ENCODE assay signal across 13 cellular contexts in genomic region chr17:35896011-35896587, GRCh38. TPM values are rescaled to one million over a fixed set of nuclear protein-coding genes. Genes with fewer than 3 reads are reported as not detected.
DNase-seq lines count a peak whose midpoint lies in the region; ATAC-seq, FAIRE-seq and TF ChIP-seq lines count a peak whose summit lies in the region.
"Had no signal": no experiment of that assay in that cellular context is flagged by ENCODE, and none has a peak within 500 bp of the region (broad histone marks: within the 10 kb centered on the region; RNA-seq: fewer than 3 reads in every experiment).

No MANE protein-coding gene starts in this region.

- no peaks in the 10 kb centered on the region for H3K36me3 Mint-ChIP-seq in activated naive CD4-positive, alpha-beta T cell treated with anti-CD3 and anti-CD28 coated beads, Interleukin-2, amount 10 ng/mL, durations not matched to agents 7 days and 5 days
- no peaks in the 10 kb centered on the region for H3K36me3 Mint-ChIP-seq in activated naive CD4-positive, alpha-beta T cell treated with anti-CD3 and anti-CD28 coated beads for 36 hours (ENCODE audit: low read depth)
- H3K36me3 Mint-ChIP-seq in activated naive CD8-positive, alpha-beta T cell: no peaks in the 10 kb centered on the region
- peaks cover 0 to 2% of the 10 kb centered on the region in 2 donors for H3K36me3 Mint-ChIP-seq in stimulated activated naive B cell treated with anti-CD40 and anti-IgM and Interleukin-4, amounts not matched to agents 10 μg/mL and 1 μg/mL and 100 μg/mL, for 72 hours

- no peak for TF ChIP-seq POLR2A in GM12892 (IDR thresholded peaks at IDR 0.05; ENCODE audit: low read depth, low read length)

- peaks cover 65% of the 10 kb centered on the region for H3K4me1 Mint-ChIP-seq in activated naive CD4-positive, alpha-beta T cell treated with anti-CD3 and anti-CD28 coated beads, Interleukin-2, amount 10 ng/mL, durations not matched to agents 7 days and 5 days
- H3K4me1 Mint-ChIP-seq in activated naive CD4-positive, alpha-beta T cell treated with anti-CD3 and anti-CD28 coated beads for 36 hours (ENCODE audit: low read depth): peaks cover 24% of the 10 kb centered on the region
- peaks cover 67% of the 10 kb centered on the region for H3K4me1 Mint-ChIP-seq in activated naive CD8-positive, alpha-beta T cell (ENCODE audit: low read depth)
- H3K4me1 Mint-ChIP-seq in stimulated activated naive B cell treated with anti-CD40 and anti-IgM and Interleukin-4, amounts not matched to agents 10 μg/mL and 1 μg/mL and 100 μg/mL, for 72 hours: peaks cover 6 to 13% of the 10 kb centered on the region in 2 donors

- no peaks in the 10 kb centered on the region for H3K36me3 ChIP-seq in H7 (replicated peaks; ENCODE audit: control insufficient read depth, insufficient read depth, low read length)

- CTCF ChIA-PET in activated naive CD4-positive, alpha-beta T cell treated with anti-CD3 and anti-CD28 coated beads, Interleukin-2, amount 10 ng/mL, durations not matched to agents 7 days and 5 days (lab: Charles Lee): interaction anchor here (2.1 kb wide), 1 partner anchor 25 kb away, joined by 5 read pairs; no protein-coding TSS in a partner anchor
- CTCF ChIA-PET in activated naive CD4-positive, alpha-beta T cell treated with anti-CD3 and anti-CD28 coated beads for 36 hours (lab: Charles Lee): no interaction called here

- ATAC-seq in stimulated activated naive B cell treated with anti-CD40 and anti-IgM and Interleukin-4, amounts not matched to agents 10 μg/mL and 1 μg/mL and 100 μg/mL, for 72 hours (replicated peaks): peak; percentile 81
- ATAC-seq: HCT116 had no signal

- intact Hi-C loops in activated naive CD4-positive, alpha-beta T cell treated with anti-CD3 and anti-CD28 coated beads for 36 hours (cut with micrococcal nuclease): no loop called here

- no peaks in the 10 kb centered on the region for H3K27me3 ChIP-seq in H7 (ENCODE audit: control insufficient read depth, insufficient read depth, low read length)

- H3K9me3 Mint-ChIP-seq in activated naive CD4-positive, alpha-beta T cell treated with anti-CD3 and anti-CD28 coated beads, Interleukin-2, amount 10 ng/mL, durations not matched to agents 7 days and 5 days: no peaks in the 10 kb centered on the region
- H3K9me3 Mint-ChIP-seq in activated naive CD4-positive, alpha-beta T cell treated with anti-CD3 and anti-CD28 coated beads for 36 hours: no peaks in the 10 kb centered on the region
- H3K9me3 Mint-ChIP-seq in activated naive CD8-positive, alpha-beta T cell (ENCODE audit: low read depth): no peaks in the 10 kb centered on the region
- no peaks in the 10 kb centered on the region for H3K9me3 Mint-ChIP-seq in stimulated activated naive B cell treated with anti-CD40 and anti-IgM and Interleukin-4, amounts not matched to agents 10 μg/mL and 1 μg/mL and 100 μg/mL, for 72 hours
- H3K9me3 Mint-ChIP-seq: nephron had no signal

- peak; percentile 23 for DNase-seq in activated naive CD4-positive, alpha-beta T cell treated with anti-CD3 and anti-CD28 coated beads, Interleukin-2, amount 10 ng/mL, durations not matched to agents 7 days and 5 days
- DNase-seq in activated naive CD4-positive, alpha-beta T cell treated with anti-CD3 and anti-CD28 coated beads for 36 hours: no peak
- DNase-seq in MV-4-11 (lab: John Stamatoyannopoulos, UW) (peak; percentile 99), H7 (no peak), GM12892 (ENCODE audit: insufficient read length) (no peak)
- DNase-seq in stimulated activated naive B cell treated with anti-CD40 and anti-IgM and Interleukin-4, amounts not matched to agents 10 μg/mL and 1 μg/mL and 100 μg/mL, for 72 hours: no peak
- DNase-seq in effector CD4-positive, alpha-beta T cell: no peak
- DNase-seq: stimulated activated CD4-positive, alpha-beta T cell treated with anti-CD3 and anti-CD28 coated beads, Interleukin-4, amount 100 ng/mL, for 1 hour had no signal

- H3K4me3 Mint-ChIP-seq in activated naive CD4-positive, alpha-beta T cell treated with anti-CD3 and anti-CD28 coated beads, Interleukin-2, amount 10 ng/mL, durations not matched to agents 7 days and 5 days: no peak overlapping the region
- no peak overlapping the region for H3K4me3 Mint-ChIP-seq in activated naive CD4-positive, alpha-beta T cell treated with anti-CD3 and anti-CD28 coated beads for 36 hours
- no peak overlapping the region for H3K4me3 Mint-ChIP-seq in activated naive CD8-positive, alpha-beta T cell
- H3K4me3 Mint-ChIP-seq in stimulated activated naive B cell treated with anti-CD40 and anti-IgM and Interleukin-4, amounts not matched to agents 10 μg/mL and 1 μg/mL and 100 μg/mL, for 72 hours: no peak overlapping the region
- H3K4me3 Mint-ChIP-seq: nephron had no signal

- peak overlapping the region; percentile 78 for H3K27ac Mint-ChIP-seq in activated naive CD4-positive, alpha-beta T cell treated with anti-CD3 and anti-CD28 coated beads, Interleukin-2, amount 10 ng/mL, durations not matched to agents 7 days and 5 days
- no peak overlapping the region for H3K27ac Mint-ChIP-seq in activated naive CD4-positive, alpha-beta T cell treated with anti-CD3 and anti-CD28 coated beads for 36 hours
- H3K27ac Mint-ChIP-seq in activated naive CD8-positive, alpha-beta T cell: peak overlapping the region; percentile 86
- no peak overlapping the region for H3K27ac Mint-ChIP-seq in stimulated activated naive B cell treated with anti-CD40 and anti-IgM and Interleukin-4, amounts not matched to agents 10 μg/mL and 1 μg/mL and 100 μg/mL, for 72 hours

- no peak overlapping the region for H3K4me3 ChIP-seq in H7 (ENCODE audit: insufficient read depth, low read depth, low read length)

- peaks cover 4% of the 10 kb centered on the region for H3K27me3 Mint-ChIP-seq in activated naive CD4-positive, alpha-beta T cell treated with anti-CD3 and anti-CD28 coated beads, Interleukin-2, amount 10 ng/mL, durations not matched to agents 7 days and 5 days
- H3K27me3 Mint-ChIP-seq in activated naive CD4-positive, alpha-beta T cell treated with anti-CD3 and anti-CD28 coated beads for 36 hours (ENCODE audit: low read depth): peaks cover 2% of the 10 kb centered on the region
- no peaks in the 10 kb centered on the region for H3K27me3 Mint-ChIP-seq in activated naive CD8-positive, alpha-beta T cell
- peaks cover 4 to 7% of the 10 kb centered on the region in 2 donors for H3K27me3 Mint-ChIP-seq in stimulated activated naive B cell treated with anti-CD40 and anti-IgM and Interleukin-4, amounts not matched to agents 10 μg/mL and 1 μg/mL and 100 μg/mL, for 72 hours

- FAIRE-seq in GM12892 (lab: Jason Lieb, UNC): no peak
- FAIRE-seq: colon, GM18507 had no signal

RNA-seq across cellular contexts. Expression of gene CCL5, which starts 15.9 kb away (rescaled TPM):
- 1 to 10 TPM; 1.9 to 2.5 TPM for total RNA-seq in activated naive CD4-positive, alpha-beta T cell treated with anti-CD3 and anti-CD28 coated beads for 36 hours
- total RNA-seq in H7 (2014; rRNA removed; shearing (Covaris generic)): not detected in 2 replicates
- 23.2 TPM for polyA plus RNA-seq in GM12892 (2012; ENCODE audit: missing spikeins)

RNA-seq across cellular contexts. Expression of gene HEATR9, which starts 27.4 kb away (rescaled TPM):
- total RNA-seq in activated naive CD4-positive, alpha-beta T cell treated with anti-CD3 and anti-CD28 coated beads for 36 hours: not detected
- not detected in 2 replicates for total RNA-seq in H7 (2014; rRNA removed; shearing (Covaris generic))
- not detected for polyA plus RNA-seq in GM12892 (2012; ENCODE audit: missing spikeins)

RNA-seq across cellular contexts. Expression of gene RDM1, which starts 34.5 kb away (rescaled TPM):
- total RNA-seq in activated naive CD4-positive, alpha-beta T cell treated with anti-CD3 and anti-CD28 coated beads for 36 hours: 10 to 100 TPM; 18.6 to 21.6 TPM
- 7.0 and 11.9 TPM in 2 replicates for total RNA-seq in H7 (2014; rRNA removed; shearing (Covaris generic))
- 8.5 TPM for polyA plus RNA-seq in GM12892 (2012; ENCODE audit: missing spikeins)

RNA-seq across cellular contexts. Expression of gene LYZL6, which starts 47.4 kb away (rescaled TPM):
- not detected for total RNA-seq in activated naive CD4-positive, alpha-beta T cell treated with anti-CD3 and anti-CD28 coated beads for 36 hours
- not detected in 2 replicates for total RNA-seq in H7 (2014; rRNA removed; shearing (Covaris generic))
- not detected for polyA plus RNA-seq in GM12892 (2012; ENCODE audit: missing spikeins)

Comparison
In these comparisons a context has a peak if more than half of its experiments do, and no peak if none do; other contexts are left out.
1. DNase-seq: peak in activated naive CD4-positive, alpha-beta T cell treated with anti-CD3 and anti-CD28 coated beads, Interleukin-2, amount 10 ng/mL, durations not matched to agents 7 days and 5 days (single experiment) and MV-4-11 (single experiment); none in activated naive CD4-positive, alpha-beta T cell treated with anti-CD3 and anti-CD28 coated beads for 36 hours (single experiment), stimulated activated naive B cell treated with anti-CD40 and anti-IgM and Interleukin-4, amounts not matched to agents 10 μg/mL and 1 μg/mL and 100 μg/mL, for 72 hours (single experiment), effector CD4-positive, alpha-beta T cell (single experiment), H7 (single experiment) and GM12892 (single experiment).
2. H3K27ac Mint-ChIP-seq: peak in activated naive CD4-positive, alpha-beta T cell treated with anti-CD3 and anti-CD28 coated beads, Interleukin-2, amount 10 ng/mL, durations not matched to agents 7 days and 5 days (single experiment) and activated naive CD8-positive, alpha-beta T cell (single experiment); none in activated naive CD4-positive, alpha-beta T cell treated with anti-CD3 and anti-CD28 coated beads for 36 hours (single experiment) and stimulated activated naive B cell treated with anti-CD40 and anti-IgM and Interleukin-4, amounts not matched to agents 10 μg/mL and 1 μg/mL and 100 μg/mL, for 72 hours (single experiment).